11 cellular contexts compared by ENCODE assay signal in the genomic region with DNA sequence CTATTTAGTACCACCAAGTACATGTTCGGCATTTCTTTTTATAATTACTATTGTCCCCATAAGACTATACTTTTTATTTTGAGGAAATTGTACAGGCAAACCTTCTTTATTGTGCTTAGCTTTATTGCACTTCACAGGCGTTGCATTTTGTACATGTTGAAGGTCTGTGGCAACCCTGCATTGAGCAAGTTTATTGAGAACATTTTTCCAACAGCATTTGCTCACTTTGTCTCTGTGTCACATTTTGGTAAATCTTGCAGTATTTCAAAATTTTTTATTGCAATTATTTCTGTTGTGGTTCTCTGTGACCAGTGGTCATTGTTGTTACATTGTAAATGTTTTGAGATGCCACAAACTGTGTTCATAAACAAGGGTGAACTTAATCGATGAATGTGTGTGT. TPM values are rescaled to one million over a fixed set of nuclear protein-coding genes. Genes with fewer than 3 reads are reported as not detected.
"Had no signal": no experiment of that assay in that cellular context is flagged by ENCODE, and none has a peak within 500 bp of the region (broad histone marks: within the 10 kb centered on the region; RNA-seq: fewer than 3 reads in every experiment).

No MANE protein-coding gene starts in this region.

- H3K9me3 ChIP-seq: HAP-1 had no signal

- H3K36me3 Mint-ChIP-seq: IgD-negative memory B cell had no signal

- H3K27ac Mint-ChIP-seq: HFFc6, IgD-negative memory B cell had no signal

- H3K4me3 Mint-ChIP-seq: HFFc6, IgD-negative memory B cell had no signal

- H3K4me1 ChIP-seq: HAP-1 had no signal

- H3K9me3 Mint-ChIP-seq: HFFc6 had no signal

- H3K4me3 ChIP-seq: GM23248, HAP-1 had no signal

- H3K27ac ChIP-seq: GM23248 had no signal

- H3K36me3 ChIP-seq: HAP-1 had no signal

- H3K4me1 Mint-ChIP-seq: IgD-negative memory B cell had no signal

- ATAC-seq: HCT116, HepG2 had no signal

- H3K27me3 Mint-ChIP-seq: IgD-negative memory B cell had no signal

- DNase-seq: GM23248, GOT3, H7, HFFc6, KBM-7 had no signal

RNA-seq across cellular contexts. Expression of a gene that starts 10.8 kb away (rescaled TPM):
- total RNA-seq: GM23248, H4, HepG2 had no signal

RNA-seq across cellular contexts. Expression of a gene that starts 21.3 kb away (rescaled TPM):
- total RNA-seq: GM23248, H4, H7, HepG2, HFFc6, HT1080 had no signal

RNA-seq across cellular contexts. Expression of a gene that starts 27.5 kb away (rescaled TPM):
- total RNA-seq: GM23248, H4, H7, HepG2, HT1080 had no signal

RNA-seq across cellular contexts. Expression of a gene that starts 29.2 kb away (rescaled TPM):
- total RNA-seq: GM23248 had no signal
